ENCODE assay signal across 8 cellular contexts in the genomic region with DNA sequence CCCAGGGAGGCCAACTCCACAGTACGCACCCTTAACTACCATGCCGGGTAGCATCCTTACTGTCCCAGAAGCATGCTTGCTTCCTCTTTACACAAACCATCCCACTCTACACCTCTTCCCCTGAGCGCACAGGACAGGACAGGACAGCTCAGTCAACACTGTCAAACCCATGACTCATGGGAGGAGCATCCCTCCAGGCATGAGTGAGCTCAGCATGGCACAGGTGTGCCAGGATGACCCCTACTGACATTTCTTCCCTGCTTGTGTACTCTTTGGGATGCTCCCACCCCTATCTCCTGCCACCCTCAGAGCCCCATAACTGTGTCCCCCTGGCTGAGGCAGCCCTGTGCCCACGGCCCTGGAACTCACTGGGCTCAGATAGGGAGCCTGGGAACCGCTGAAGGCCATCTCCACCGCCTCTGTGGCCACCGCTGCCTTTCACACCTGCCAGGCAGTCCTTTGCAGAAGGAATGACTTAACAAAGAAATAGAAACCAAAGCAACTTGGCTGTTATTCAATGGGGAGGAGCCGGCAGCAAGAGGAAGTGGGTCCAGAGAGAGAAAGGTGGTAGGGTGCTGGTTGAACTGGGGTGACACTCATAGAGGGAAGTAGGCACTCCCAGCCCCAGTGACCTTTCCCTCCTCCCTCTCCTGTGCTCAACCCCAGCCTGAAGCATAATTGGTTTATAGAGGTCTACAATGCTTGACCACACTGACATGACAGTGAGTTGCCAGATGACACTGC.
DNase-seq lines count a peak whose midpoint lies in the region; ATAC-seq and TF ChIP-seq lines count a peak whose summit lies in the region.
"Not testable (repeated sequence)": the region's sequence is repeated elsewhere in the genome, so short reads cannot be mapped to it uniquely, and the experiment has no call there.

No MANE protein-coding gene starts in this region.

- ATAC-seq in CD8-positive, alpha-beta T cell, result peak; percentile 84
- ATAC-seq in GM18907 (IDR thresholded peaks at IDR 0.05; ENCODE audit: unreplicated experiment) (peak; percentile 89), GM21717 (IDR thresholded peaks at IDR 0.05; ENCODE audit: unreplicated experiment) (peak; percentile 87), HG03097 (IDR thresholded peaks at IDR 0.05; ENCODE audit: low FRiP score, unreplicated experiment) (peak; percentile 69), T-cell (replicated peaks in 1 of 4) (peak; percentile 67 to 83 (median 82)), naive B cell (ENCODE audit: low read depth in 2 of 2) (peak; percentile 95 to 99)
- peak; percentile 93 for ATAC-seq in activated naive CD8-positive, alpha-beta T cell treated with anti-CD3 and anti-CD28 coated beads, Interleukin-2, amount 10 ng/mL, durations not matched to agents 7 days and 5 days (ENCODE audit: low read depth)

- peaks cover 21% of the 10 kb centered on the region for H3K4me1 ChIP-seq in CD8-positive, alpha-beta T cell (ENCODE audit: insufficient read depth, low read length)

- H3K36me3 ChIP-seq in CD8-positive, alpha-beta T cell (ENCODE audit: insufficient read depth, low read length), result not testable (repeated sequence)

- H3K27ac ChIP-seq in CD8-positive, alpha-beta T cell (ENCODE audit: low read depth, low read length), result not testable (repeated sequence)

- H3K4me3 ChIP-seq in CD8-positive, alpha-beta T cell (ENCODE audit: low read depth, low read length), result peak overlapping the region; percentile 35

- H3K27ac Mint-ChIP-seq in CD8-positive, alpha-beta T cell, result peak overlapping the region; percentile 50
- H3K27ac Mint-ChIP-seq in T-cell (peak overlapping the region; percentile 71 to 72), naive B cell (peak overlapping the region; percentile 77 to 95 (median 90))
- peak overlapping the region; percentile 97 for H3K27ac Mint-ChIP-seq in activated naive CD8-positive, alpha-beta T cell treated with anti-CD3 and anti-CD28 coated beads, Interleukin-2, amount 10 ng/mL, durations not matched to agents 7 days and 5 days

- DNase-seq in CD8-positive, alpha-beta T cell, result peak in 3 of 7 experiments; percentile 22 to 54 (median 28)
- DNase-seq in LoVo (ENCODE audit: low spot score), result peak; percentile 8
- peak in 26 of 34 experiments; percentile 4 to 60 (median 20) for DNase-seq in T-cell
- peak; percentile 46 for DNase-seq in activated naive CD8-positive, alpha-beta T cell treated with anti-CD3 and anti-CD28 coated beads, Interleukin-2, amount 10 ng/mL, durations not matched to agents 7 days and 5 days
- peak; percentile 65 for DNase-seq in naive B cell

- H3K4me1 Mint-ChIP-seq in CD8-positive, alpha-beta T cell (ENCODE audit: low read depth), result peaks cover 21% of the 10 kb centered on the region
- H3K4me1 Mint-ChIP-seq in T-cell, result peaks cover 15 to 35% (median 32%) of the 10 kb centered on the region in 3 donors
- peaks cover 34% of the 10 kb centered on the region for H3K4me1 Mint-ChIP-seq in activated naive CD8-positive, alpha-beta T cell treated with anti-CD3 and anti-CD28 coated beads, Interleukin-2, amount 10 ng/mL, durations not matched to agents 7 days and 5 days
- peaks cover 9 to 35% (median 31%) of the 10 kb centered on the region in 3 donors for H3K4me1 Mint-ChIP-seq in naive B cell

- H3K9me3 ChIP-seq in CD8-positive, alpha-beta T cell (ENCODE audit: low read length), result not testable (repeated sequence)

- intact Hi-C loops in CD8-positive, alpha-beta T cell (cut with DNase I, micrococcal nuclease), result not testable (repeated sequence)

- not testable (repeated sequence) for H3K9me3 Mint-ChIP-seq in CD8-positive, alpha-beta T cell; T-cell; activated naive CD8-positive, alpha-beta T cell treated with anti-CD3 and anti-CD28 coated beads, Interleukin-2, amount 10 ng/mL, durations not matched to agents 7 days and 5 days; naive B cell

- H3K4me3 Mint-ChIP-seq in CD8-positive, alpha-beta T cell, result peak overlapping the region; percentile 74
- peak overlapping the region; percentile 60 to 78 (median 77) for H3K4me3 Mint-ChIP-seq in T-cell
- peak overlapping the region; percentile 93 for H3K4me3 Mint-ChIP-seq in activated naive CD8-positive, alpha-beta T cell treated with anti-CD3 and anti-CD28 coated beads, Interleukin-2, amount 10 ng/mL, durations not matched to agents 7 days and 5 days
- peak overlapping the region; percentile 77 to 95 (median 91) for H3K4me3 Mint-ChIP-seq in naive B cell

- H3K27me3 Mint-ChIP-seq in CD8-positive, alpha-beta T cell (ENCODE audit: low read depth); T-cell; activated naive CD8-positive, alpha-beta T cell treated with anti-CD3 and anti-CD28 coated beads, Interleukin-2, amount 10 ng/mL, durations not matched to agents 7 days and 5 days; naive B cell: not testable (repeated sequence)

- POLR2A ChIA-PET in CD8-positive, alpha-beta T cell (lab: Charles Lee); activated naive CD8-positive, alpha-beta T cell treated with anti-CD3 and anti-CD28 coated beads, Interleukin-2, amount 10 ng/mL, durations not matched to agents 7 days and 5 days (lab: Charles Lee): not testable (repeated sequence)
- POLR2A ChIA-PET in T-cell (lab: Charles Lee), result interaction anchor here in 1 of 2 donors (0.6 kb wide), 1 partner anchor 301 kb away, joined by 3 read pairs; no protein-coding TSS in a partner anchor

- not testable (repeated sequence) for H3K27me3 ChIP-seq in CD8-positive, alpha-beta T cell (ENCODE audit: insufficient read depth, low read length)

- CTCF ChIA-PET in CD8-positive, alpha-beta T cell (lab: Charles Lee); T-cell (lab: Charles Lee): not testable (repeated sequence)

- H3K36me3 Mint-ChIP-seq in CD8-positive, alpha-beta T cell; T-cell; activated naive CD8-positive, alpha-beta T cell treated with anti-CD3 and anti-CD28 coated beads, Interleukin-2, amount 10 ng/mL, durations not matched to agents 7 days and 5 days; naive B cell: not testable (repeated sequence)

- not testable (repeated sequence) for TF ChIP-seq CTCF in CD8-positive, alpha-beta T cell (IDR thresholded peaks at IDR 0.05)
